Comparison of ENCODE assay signal across 8 cellular contexts in the genomic region with DNA sequence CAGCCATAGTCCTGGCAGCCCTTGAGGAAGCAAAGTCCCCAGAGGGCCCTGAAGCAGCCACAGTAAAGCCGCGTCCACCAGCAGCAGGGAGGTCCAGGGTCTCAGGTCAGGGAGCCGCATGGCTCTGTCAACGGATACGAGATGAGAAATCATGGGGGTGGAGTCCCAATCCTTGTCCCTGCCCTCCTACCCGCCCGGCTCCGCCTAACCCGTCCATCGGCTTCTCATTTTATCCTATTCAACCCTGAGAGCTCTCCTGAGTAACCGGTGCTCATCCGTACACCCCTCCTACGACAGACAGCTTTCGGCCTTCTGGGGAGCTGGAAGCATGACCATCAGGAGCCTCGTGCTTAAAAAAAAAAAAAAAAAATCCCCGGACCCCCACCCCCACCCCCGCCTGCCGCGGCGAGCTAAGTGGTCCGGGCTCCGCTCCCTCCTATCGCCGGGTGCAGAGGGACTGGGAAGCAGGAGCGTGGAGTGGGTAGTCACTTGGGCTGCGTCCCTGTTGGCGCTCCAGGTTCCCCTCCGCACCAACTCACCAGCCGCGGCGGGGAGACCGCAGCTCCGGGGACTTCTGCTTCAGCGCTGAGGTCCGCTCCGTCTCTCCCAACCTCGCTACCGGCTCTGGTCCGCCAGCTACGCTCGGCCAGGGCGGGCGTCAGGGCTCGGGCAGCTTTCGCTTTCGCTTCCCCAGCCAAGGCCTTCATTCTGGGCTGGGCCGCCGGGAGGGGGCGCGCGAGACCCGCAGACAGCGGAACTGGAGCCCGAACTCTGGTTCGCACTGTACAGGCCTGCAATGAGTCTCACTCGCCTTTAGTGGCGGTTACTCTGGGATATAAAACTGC. TPM values are rescaled to one million over a fixed set of nuclear protein-coding genes. Genes with fewer than 3 reads are reported as not detected.
DNase-seq lines count a peak whose midpoint lies in the region; ATAC-seq and TF ChIP-seq lines count a peak whose summit lies in the region.

TSS of gene TAP2 (minus strand) at position 626 of the 845 bp plus-strand sequence. CDS start at position 120, 506 bp downstream.

- H3K27me3 Mint-ChIP-seq in CD14-positive monocyte (ENCODE audit: low read depth in 3 of 3): no peaks in the 10 kb centered on the region
- no peaks in the 10 kb centered on the region for H3K27me3 Mint-ChIP-seq in activated CD4-positive, alpha-beta T cell treated with anti-CD3 and anti-CD28 coated beads, Interleukin-2, amount 10 ng/mL, durations not matched to agents 7 days and 5 days

- peaks cover 4 to 59% of the 10 kb centered on the region in 2 donors for H3K36me3 ChIP-seq in left lung

- no peaks in the 10 kb centered on the region for H3K9me3 Mint-ChIP-seq in CD14-positive monocyte
- H3K9me3 Mint-ChIP-seq in activated CD4-positive, alpha-beta T cell treated with anti-CD3 and anti-CD28 coated beads, Interleukin-2, amount 10 ng/mL, durations not matched to agents 7 days and 5 days: no peaks in the 10 kb centered on the region

- H3K4me3 ChIP-seq in left lung: peak within 1 kb of the TSS; percentile 55 to 83

- no peaks in the 10 kb centered on the region for H3K27me3 ChIP-seq in left lung

- peak within 1 kb of the TSS; percentile 86 to 97 for H3K27ac ChIP-seq in left lung

- POLR2A ChIA-PET in activated CD4-positive, alpha-beta T cell treated with anti-CD3 and anti-CD28 coated beads, Interleukin-2, amount 10 ng/mL, durations not matched to agents 7 days and 5 days (lab: Charles Lee): interaction anchor here (0.6 to 3.6 kb wide), 9 partner anchors 13 to 133 kb away, joined by 3 to 37 read pairs (median 5); partner anchors contain the start of genes PSMB9 and TAP1

- TF ChIP-seq CTCF in CD14-positive monocyte (IDR thresholded peaks at IDR 0.05) (peak; percentile 93), left lung (IDR thresholded peaks at IDR 0.05) (peak; percentile 94 to 99)

- H3K4me1 Mint-ChIP-seq in CD14-positive monocyte: peaks cover 58% of the 10 kb centered on the region
- peaks cover 84% of the 10 kb centered on the region for H3K4me1 Mint-ChIP-seq in activated CD4-positive, alpha-beta T cell treated with anti-CD3 and anti-CD28 coated beads, Interleukin-2, amount 10 ng/mL, durations not matched to agents 7 days and 5 days

- peaks cover 72% of the 10 kb centered on the region in 2 donors for H3K36me3 Mint-ChIP-seq in CD14-positive monocyte
- H3K36me3 Mint-ChIP-seq in activated CD4-positive, alpha-beta T cell treated with anti-CD3 and anti-CD28 coated beads, Interleukin-2, amount 10 ng/mL, durations not matched to agents 7 days and 5 days (ENCODE audit: low read depth): peaks cover 78% of the 10 kb centered on the region

- peak within 1 kb of the TSS; percentile 87 to 89 for H3K4me3 Mint-ChIP-seq in CD14-positive monocyte
- H3K4me3 Mint-ChIP-seq in activated CD4-positive, alpha-beta T cell treated with anti-CD3 and anti-CD28 coated beads, Interleukin-2, amount 10 ng/mL, durations not matched to agents 7 days and 5 days: peak within 1 kb of the TSS; percentile 89

- no peaks in the 10 kb centered on the region for H3K9me3 ChIP-seq in left lung

- peak; percentile 94 for DNase-seq in CD14-positive monocyte (ENCODE audit: low spot score)
- DNase-seq in NCI-H69 (lab: John Stamatoyannopoulos, UW): peak; percentile 90
- DNase-seq in activated CD4-positive, alpha-beta T cell treated with anti-CD3 and anti-CD28 coated beads, Interleukin-2, amount 10 ng/mL, durations not matched to agents 7 days and 5 days: peak; percentile 97
- DNase-seq in dedifferentiated amniotic fluid mesenchymal stem cell (ENCODE audit: extremely low spot score): peak; percentile 91
- DNase-seq in left lung: peak; percentile 96 to 100
- DNase-seq in stimulated activated CD4-positive, alpha-beta T cell treated with anti-CD3 and anti-CD28 coated beads, Interleukin-2, amount 100 ng/mL, for 4 hours (ENCODE audit: low read depth): peak; percentile 96

- H3K27ac Mint-ChIP-seq in CD14-positive monocyte: peak within 1 kb of the TSS; percentile 84 to 94 (median 88)
- H3K27ac Mint-ChIP-seq in activated CD4-positive, alpha-beta T cell treated with anti-CD3 and anti-CD28 coated beads, Interleukin-2, amount 10 ng/mL, durations not matched to agents 7 days and 5 days: peak within 1 kb of the TSS; percentile 100

- ATAC-seq in GM19328 (IDR thresholded peaks at IDR 0.05; ENCODE audit: unreplicated experiment) (peak; percentile 69), HG03520 (IDR thresholded peaks at IDR 0.05; ENCODE audit: unreplicated experiment) (peak; percentile 63), left lung (peak; percentile 97)

- CTCF ChIA-PET in activated CD4-positive, alpha-beta T cell treated with anti-CD3 and anti-CD28 coated beads, Interleukin-2, amount 10 ng/mL, durations not matched to agents 7 days and 5 days (lab: Charles Lee): interaction anchor here (0.5 to 3.9 kb wide), 49 partner anchors 9 to 1195 kb away, joined by 3 to 171 read pairs (median 4); partner anchors contain the start of genes B3GALT4, BRD2, HLA-DMA and PFDN6

- intact Hi-C loops in CD14-positive monocyte (cut with micrococcal nuclease) (loop anchor here (1.0 to 5.0 kb wide), 3 partner anchors 14 to 34 kb away; partner anchors contain the start of gene TAP1 (in 1 of the 2)), left lung (cut with DNase I) (no loop called here)

- H3K4me1 ChIP-seq in left lung: peaks cover 22 to 68% of the 10 kb centered on the region in 2 donors

RNA-seq across cellular contexts. Expression of gene TAP2, which starts in this region (rescaled TPM):
- polyA plus RNA-seq in CD14-positive monocyte: 10 to 100 TPM; 12.6 to 25.9 TPM
- total RNA-seq in activated CD4-positive, alpha-beta T cell treated with anti-CD3 and anti-CD28 coated beads, Interleukin-2, amount 10 ng/mL, durations not matched to agents 7 days and 5 days: 100 to 1,000 TPM; 332 to 337 TPM
- 10 to 100 TPM; 75.9 to 90.0 TPM for total RNA-seq in left lung

Comparison
In these comparisons a context has a peak if more than half of its experiments do, and no peak if none do; other contexts are left out.
1. Peak in every context shown above with its lines: DNase-seq, ATAC-seq, H3K4me3 ChIP-seq and H3K27ac ChIP-seq.
2. intact Hi-C loops: an anchor here in CD14-positive monocyte (1.0 to 5.0 kb wide); none called in left lung.